1 cellular context compared by ENCODE assay signal in the genomic region with DNA sequence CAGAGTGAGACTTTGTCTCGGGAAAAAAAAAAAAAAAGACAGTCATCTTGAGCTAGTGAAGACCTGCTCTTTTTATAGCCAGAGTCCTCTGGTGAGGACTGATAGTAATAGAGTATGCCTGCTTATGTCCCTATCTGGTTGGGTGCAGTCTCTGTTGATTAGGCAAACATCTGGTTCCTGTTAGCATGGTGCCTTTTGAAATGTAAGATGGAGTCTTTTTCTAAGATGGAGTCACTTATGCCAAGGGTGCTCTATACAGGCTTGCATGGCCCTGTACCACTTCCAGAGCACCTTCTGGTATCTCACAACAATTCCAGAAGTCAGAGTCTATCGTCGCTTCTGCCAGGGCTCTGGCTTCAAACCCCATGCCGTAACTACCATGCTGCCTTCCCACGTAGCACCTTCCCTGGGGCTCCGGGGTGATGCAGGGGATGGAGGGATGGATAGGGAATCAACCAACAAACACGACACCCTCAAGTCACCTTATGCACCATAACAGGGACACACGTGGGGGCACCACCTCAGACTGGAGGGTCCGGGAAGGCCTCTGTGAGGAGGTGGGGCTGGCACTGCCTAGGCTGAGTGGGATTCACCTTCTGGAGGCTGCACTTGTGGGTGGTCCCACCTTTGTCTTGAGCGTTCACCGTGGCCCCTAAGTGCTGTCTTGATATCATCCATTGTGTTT.
A peak's percentile ranks its signal among the peaks of the same experiment; 100 is the strongest.
TF ChIP-seq lines count a peak whose summit lies in the region.

No MANE protein-coding gene starts in this region.

TF ChIP-seq in K562, 482 proteins besides CTCF, POLR2A, EP300 and RAD21 (continued from another document and continues in another):
- TF ChIP-seq STAT6 (CRISPR knock-in tag; IDR thresholded peaks at IDR 0.05) (no peak), ZNF717 (CRISPR knock-in tag; IDR thresholded peaks at IDR 0.05) (peak; percentile 92), ZNF133 (CRISPR knock-in tag; IDR thresholded peaks at IDR 0.05) (peak; percentile 63; the same call in 1 of the 2 replicates), ZNF766 (CRISPR knock-in tag; conservative IDR thresholded peaks at IDR 0.05) (peak; percentile 99), ASH1L (IDR thresholded peaks at IDR 0.05; ENCODE audit: borderline replicate concordance, low read depth, partially characterized antibody) (no peak), POLR2AphosphoS5 (IDR thresholded peaks at IDR 0.05; ENCODE audit: control insufficient read depth, insufficient read depth, low read depth, low read length) (peak; percentile 93), BCOR (IDR thresholded peaks at IDR 0.05) (no peak; the same call in 1 of the 2 replicates), ZNF584 (CRISPR knock-in tag; IDR thresholded peaks at IDR 0.05; ENCODE audit: low read depth) (peak; percentile 100), HMG20A (CRISPR knock-in tag; conservative IDR thresholded peaks at IDR 0.05) (peak; percentile 91), ZNF175 (CRISPR knock-in tag; IDR thresholded peaks at IDR 0.05; ENCODE audit: low read depth) (peak; percentile 99), ESRRA (IDR thresholded peaks at IDR 0.05; ENCODE audit: borderline replicate concordance, low read depth) (no peak), KAT2B (IDR thresholded peaks at IDR 0.05; ENCODE audit: low read depth, low read length) (no peak), ZBTB9 (CRISPR knock-in tag; IDR thresholded peaks at IDR 0.05) (peak; percentile 100), KDM4B (IDR thresholded peaks at IDR 0.05; ENCODE audit: borderline replicate concordance in 2 of 2, low read depth in 1 of 2) (no peak), PHB (CRISPR knock-in tag; IDR thresholded peaks at IDR 0.05) (no peak), CBX1 (IDR thresholded peaks at IDR 0.05; ENCODE audit: low read depth) (no peak), PML (IDR thresholded peaks at IDR 0.05; ENCODE audit: low read length) (peak; percentile 81), NCOA2 (IDR thresholded peaks at IDR 0.05; ENCODE audit: partially characterized antibody in 2 of 2) (no peak), ZNF699 (CRISPR knock-in tag; IDR thresholded peaks at IDR 0.05; ENCODE audit: insufficient replicate concordance) (peak; percentile 98), RBM17 (IDR thresholded peaks at IDR 0.05; ENCODE audit: borderline replicate concordance, low read depth, low read length) (no peak), PYGO2 (tag; IDR thresholded peaks at IDR 0.05) (peak; percentile 94), TCF3 (CRISPR knock-in tag; IDR thresholded peaks at IDR 0.05) (peak; percentile 96), MNT (conservative IDR thresholded peaks at IDR 0.05) (no peak; a peak in 1 of 4 replicates), ZFP36 (IDR thresholded peaks at IDR 0.05; ENCODE audit: low read depth, low read length, partially characterized antibody) (no peak), HOXB6 (CRISPR knock-in tag; IDR thresholded peaks at IDR 0.05; ENCODE audit: borderline replicate concordance) (peak; percentile 90; the same call in 1 of the 2 replicates), E2F6 (IDR thresholded peaks at IDR 0.05; ENCODE audit: borderline replicate concordance in 1 of 2, extremely low read depth in 1 of 2, insufficient read depth in 1 of 2, insufficient read length in 1 of 2, low read depth in 1 of 2, low read length in 1 of 2, poor library complexity in 1 of 2, severe bottlenecking in 1 of 2) (peak in 1 of 2 experiments; percentile 4), THRA (IDR thresholded peaks at IDR 0.05) (no peak), SAFB2 (IDR thresholded peaks at IDR 0.05; ENCODE audit: borderline replicate concordance, low read depth, low read length, severe bottlenecking) (no peak), ZNF644 (tag; IDR thresholded peaks at IDR 0.05; ENCODE audit: low read depth) (peak; percentile 99), ZNF518B (CRISPR knock-in tag; IDR thresholded peaks at IDR 0.05) (no peak), JUNB (CRISPR knock-in tag; conservative IDR thresholded peaks at IDR 0.05) (peak; percentile 64; the same call in 1 of the 2 replicates), RFX1 (IDR thresholded peaks at IDR 0.05) (no peak), SMARCA4 (IDR thresholded peaks at IDR 0.05) (peak; percentile 92)
- TF ChIP-seq, protein P1, sequence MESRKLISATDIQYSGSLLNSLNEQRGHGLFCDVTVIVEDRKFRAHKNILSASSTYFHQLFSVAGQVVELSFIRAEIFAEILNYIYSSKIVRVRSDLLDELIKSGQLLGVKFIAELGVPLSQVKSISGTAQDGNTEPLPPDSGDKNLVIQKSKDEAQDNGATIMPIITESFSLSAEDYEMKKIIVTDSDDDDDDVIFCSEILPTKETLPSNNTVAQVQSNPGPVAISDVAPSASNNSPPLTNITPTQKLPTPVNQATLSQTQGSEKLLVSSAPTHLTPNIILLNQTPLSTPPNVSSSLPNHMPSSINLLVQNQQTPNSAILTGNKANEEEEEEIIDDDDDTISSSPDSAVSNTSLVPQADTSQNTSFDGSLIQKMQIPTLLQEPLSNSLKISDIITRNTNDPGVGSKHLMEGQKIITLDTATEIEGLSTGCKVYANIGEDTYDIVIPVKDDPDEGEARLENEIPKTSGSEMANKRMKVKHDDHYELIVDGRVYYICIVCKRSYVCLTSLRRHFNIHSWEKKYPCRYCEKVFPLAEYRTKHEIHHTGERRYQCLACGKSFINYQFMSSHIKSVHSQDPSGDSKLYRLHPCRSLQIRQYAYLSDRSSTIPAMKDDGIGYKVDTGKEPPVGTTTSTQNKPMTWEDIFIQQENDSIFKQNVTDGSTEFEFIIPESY (CRISPR knock-in tag; IDR thresholded peaks at IDR 0.05): no peak
- TF ChIP-seq, protein P2, sequence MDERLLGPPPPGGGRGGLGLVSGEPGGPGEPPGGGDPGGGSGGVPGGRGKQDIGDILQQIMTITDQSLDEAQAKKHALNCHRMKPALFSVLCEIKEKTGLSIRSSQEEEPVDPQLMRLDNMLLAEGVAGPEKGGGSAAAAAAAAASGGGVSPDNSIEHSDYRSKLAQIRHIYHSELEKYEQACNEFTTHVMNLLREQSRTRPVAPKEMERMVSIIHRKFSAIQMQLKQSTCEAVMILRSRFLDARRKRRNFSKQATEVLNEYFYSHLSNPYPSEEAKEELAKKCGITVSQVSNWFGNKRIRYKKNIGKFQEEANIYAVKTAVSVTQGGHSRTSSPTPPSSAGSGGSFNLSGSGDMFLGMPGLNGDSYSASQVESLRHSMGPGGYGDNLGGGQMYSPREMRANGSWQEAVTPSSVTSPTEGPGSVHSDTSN (CRISPR knock-in tag; IDR thresholded peaks at IDR 0.05; ENCODE audit: low read depth): no peak
- TF ChIP-seq, protein P2 (tag; conservative IDR thresholded peaks at IDR 0.05; ENCODE audit: low read depth): peak; percentile 89
- TF ChIP-seq, protein P3, sequence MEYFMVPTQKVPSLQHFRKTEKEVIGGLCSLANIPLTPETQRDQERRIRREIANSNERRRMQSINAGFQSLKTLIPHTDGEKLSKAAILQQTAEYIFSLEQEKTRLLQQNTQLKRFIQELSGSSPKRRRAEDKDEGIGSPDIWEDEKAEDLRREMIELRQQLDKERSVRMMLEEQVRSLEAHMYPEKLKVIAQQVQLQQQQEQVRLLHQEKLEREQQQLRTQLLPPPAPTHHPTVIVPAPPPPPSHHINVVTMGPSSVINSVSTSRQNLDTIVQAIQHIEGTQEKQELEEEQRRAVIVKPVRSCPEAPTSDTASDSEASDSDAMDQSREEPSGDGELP (CRISPR knock-in tag; IDR thresholded peaks at IDR 0.05; ENCODE audit: borderline replicate concordance): 0 out of 2 replicates have a peak, but pooled peaks have one; percentile 47
- TF ChIP-seq, protein P4, sequence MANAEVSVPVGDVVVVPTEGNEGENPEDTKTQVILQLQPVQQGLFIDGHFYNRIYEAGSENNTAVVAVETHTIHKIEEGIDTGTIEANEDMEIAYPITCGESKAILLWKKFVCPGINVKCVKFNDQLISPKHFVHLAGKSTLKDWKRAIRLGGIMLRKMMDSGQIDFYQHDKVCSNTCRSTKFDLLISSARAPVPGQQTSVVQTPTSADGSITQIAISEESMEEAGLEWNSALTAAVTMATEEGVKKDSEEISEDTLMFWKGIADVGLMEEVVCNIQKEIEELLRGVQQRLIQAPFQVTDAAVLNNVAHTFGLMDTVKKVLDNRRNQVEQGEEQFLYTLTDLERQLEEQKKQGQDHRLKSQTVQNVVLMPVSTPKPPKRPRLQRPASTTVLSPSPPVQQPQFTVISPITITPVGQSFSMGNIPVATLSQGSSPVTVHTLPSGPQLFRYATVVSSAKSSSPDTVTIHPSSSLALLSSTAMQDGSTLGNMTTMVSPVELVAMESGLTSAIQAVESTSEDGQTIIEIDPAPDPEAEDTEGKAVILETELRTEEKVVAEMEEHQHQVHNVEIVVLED (CRISPR knock-in tag; IDR thresholded peaks at IDR 0.05): peak; percentile 66
